22 cellular contexts compared by ENCODE assay signal in the genomic region with DNA sequence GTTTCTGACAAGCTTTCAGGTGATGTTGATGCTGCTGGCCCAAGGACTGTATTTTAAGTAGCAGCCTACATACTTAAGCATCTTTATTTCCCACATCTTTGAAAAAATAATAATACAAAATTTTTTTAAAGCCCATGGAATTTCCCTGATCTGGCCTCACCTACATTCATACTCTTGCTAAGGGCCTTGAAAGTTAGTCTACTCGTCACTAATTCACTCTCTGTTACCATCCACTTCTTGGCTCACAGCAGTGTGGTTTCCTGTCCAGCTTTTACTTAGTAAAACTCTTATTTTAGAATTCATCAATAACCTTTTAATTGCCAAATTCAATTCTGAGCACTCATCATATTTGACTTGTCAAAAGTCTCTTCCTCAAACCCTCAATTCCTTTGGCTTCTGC. TPM values are rescaled to one million over a fixed set of nuclear protein-coding genes. Genes with fewer than 3 reads are reported as not detected.
A peak's percentile ranks its signal among the peaks of the same experiment; 100 is the strongest.
DNase-seq lines count a peak whose midpoint lies in the region; ATAC-seq and TF ChIP-seq lines count a peak whose summit lies in the region.
"Had no signal": no experiment of that assay in that cellular context is flagged by ENCODE, and none has a peak within 500 bp of the region (broad histone marks: within the 10 kb centered on the region; RNA-seq: fewer than 3 reads in every experiment).

No MANE protein-coding gene starts in this region.

- in situ Hi-C loops in gastrocnemius medialis (cut with MboI; ENCODE audit: low sequenced_read_pairs in 4 of 4): loop anchor here in 3 of 4 donors (10.0 kb wide), 2 partner anchors 106 to 146 kb away; no protein-coding TSS in a partner anchor

- H3K4me3 Mint-ChIP-seq in activated CD8-positive, alpha-beta memory T cell treated with anti-CD3 and anti-CD28 coated beads, Interleukin-2, amount 10 ng/mL, durations not matched to agents 7 days and 5 days: no peak overlapping the region
- no peak overlapping the region for H3K4me3 Mint-ChIP-seq in T-helper 17 cell

- peaks cover 0 to 91% of the 10 kb centered on the region in 2 donors for H3K36me3 ChIP-seq in gastrocnemius medialis

- H3K36me3 Mint-ChIP-seq in activated CD8-positive, alpha-beta memory T cell treated with anti-CD3 and anti-CD28 coated beads, Interleukin-2, amount 10 ng/mL, durations not matched to agents 7 days and 5 days: peaks cover 52% of the 10 kb centered on the region
- H3K36me3 Mint-ChIP-seq in T-helper 17 cell (ENCODE audit: low read depth): peaks cover 14% of the 10 kb centered on the region

- TF ChIP-seq CTCF in choroid plexus epithelial cell (conservative IDR thresholded peaks at IDR 0.05; ENCODE audit: low read depth, low read length) (no peak), gastrocnemius medialis (IDR thresholded peaks at IDR 0.05 in 4 of 5, conservative IDR thresholded peaks at IDR 0.05 in 1 of 5) (no peak)

- H3K4me1 ChIP-seq in gastrocnemius medialis: peaks cover 9 to 22% of the 10 kb centered on the region in 2 donors

- peaks cover 18% of the 10 kb centered on the region for H3K4me1 Mint-ChIP-seq in activated CD8-positive, alpha-beta memory T cell treated with anti-CD3 and anti-CD28 coated beads, Interleukin-2, amount 10 ng/mL, durations not matched to agents 7 days and 5 days
- peaks cover 18% of the 10 kb centered on the region for H3K4me1 Mint-ChIP-seq in T-helper 17 cell

- intact Hi-C loops in gastrocnemius medialis (cut with DNase I; ENCODE audit: low total_unique reads): no loop called here

- H3K4me3 ChIP-seq in choroid plexus epithelial cell (ENCODE audit: low read depth, low read length) (no peak overlapping the region), gastrocnemius medialis (no peak overlapping the region)
- H3K4me3 ChIP-seq: lung, skin epidermis had no signal

- no peaks in the 10 kb centered on the region for H3K9me3 Mint-ChIP-seq in activated CD8-positive, alpha-beta memory T cell treated with anti-CD3 and anti-CD28 coated beads, Interleukin-2, amount 10 ng/mL, durations not matched to agents 7 days and 5 days (ENCODE audit: low read depth)

- DNase-seq in activated CD8-positive, alpha-beta memory T cell treated with anti-CD3 and anti-CD28 coated beads, Interleukin-2, amount 10 ng/mL, durations not matched to agents 7 days and 5 days: no peak
- no peak for DNase-seq in activated CD8-positive, alpha-beta memory T cell treated with anti-CD3 and anti-CD28 coated beads, Interleukin-2, amount 50 U/mL, for 48 hours
- DNase-seq in T-helper 17 cell (no peak), choroid plexus epithelial cell (ENCODE audit: low read depth) (peak; percentile 21), gastrocnemius medialis (no peak), UCSD-AML1 (lab: John Stamatoyannopoulos, UW; ENCODE audit: unreplicated experiment) (no peak)
- DNase-seq: activated gamma-delta T cell treated with Interleukin-2 at 50 U/mL for 16 hours, brain microvascular endothelial cell, C1 segment of cervical spinal cord, dermis blood vessel endothelial cell, DMS53, islet precursor cell, NCI-H1417 treated with DMSO at 0.1 percent for 48 hours, NCI-H2171 treated with DMSO at 0.1 percent for 48 hours, posterior cingulate gyrus, Right ventricle myocardium superior, SW 1271 had no signal

- no peaks in the 10 kb centered on the region for H3K27me3 Mint-ChIP-seq in activated CD8-positive, alpha-beta memory T cell treated with anti-CD3 and anti-CD28 coated beads, Interleukin-2, amount 10 ng/mL, durations not matched to agents 7 days and 5 days
- H3K27me3 Mint-ChIP-seq in T-helper 17 cell: no peaks in the 10 kb centered on the region

- no peak for TF ChIP-seq POLR2A in gastrocnemius medialis (IDR thresholded peaks at IDR 0.05)

- peak overlapping the region; percentile 22 to 66 (median 56) for H3K27ac ChIP-seq in gastrocnemius medialis
- H3K27ac ChIP-seq: brain microvascular endothelial cell had no signal

- no peaks in the 10 kb centered on the region for H3K27me3 ChIP-seq in gastrocnemius medialis
- H3K27me3 ChIP-seq: brain microvascular endothelial cell had no signal

- CTCF ChIA-PET in activated CD8-positive, alpha-beta memory T cell treated with anti-CD3 and anti-CD28 coated beads, Interleukin-2, amount 10 ng/mL, durations not matched to agents 7 days and 5 days (lab: Charles Lee): interaction anchor here (0.7 to 1.9 kb wide), 6 partner anchors 10 to 462 kb away, joined by 3 to 8 read pairs (median 3); partner anchors contain the start of gene HDDC3

- H3K27ac Mint-ChIP-seq in activated CD8-positive, alpha-beta memory T cell treated with anti-CD3 and anti-CD28 coated beads, Interleukin-2, amount 10 ng/mL, durations not matched to agents 7 days and 5 days: peak overlapping the region; percentile 39
- peak overlapping the region; percentile 88 for H3K27ac Mint-ChIP-seq in T-helper 17 cell

- no peak for ATAC-seq in activated CD8-positive, alpha-beta memory T cell treated with anti-CD3 and anti-CD28 coated beads, Interleukin-2, amount 10 ng/mL, durations not matched to agents 7 days and 5 days
- ATAC-seq in T-helper 17 cell (peak; percentile 36), gastrocnemius medialis (no peak), GM21390 (IDR thresholded peaks at IDR 0.05; ENCODE audit: unreplicated experiment) (no peak), GM18907 (IDR thresholded peaks at IDR 0.05; ENCODE audit: unreplicated experiment) (no peak)
- ATAC-seq: HCT116 had no signal

- H3K9me3 ChIP-seq in T-helper 17 cell (ENCODE audit: control insufficient read depth, low read length, poor library complexity, severe bottlenecking): no peaks in the 10 kb centered on the region
- no peaks in the 10 kb centered on the region for H3K9me3 ChIP-seq in gastrocnemius medialis

RNA-seq across cellular contexts. Expression of gene CRTC3, which starts 59.3 kb away (rescaled TPM):
- total RNA-seq in activated CD8-positive, alpha-beta memory T cell treated with anti-CD3 and anti-CD28 coated beads, Interleukin-2, amount 10 ng/mL, durations not matched to agents 7 days and 5 days: 10 to 100 TPM; 62.3 to 79.1 TPM
- total RNA-seq in T-helper 17 cell (10 to 100 TPM; 76.0 to 84.4 TPM), gastrocnemius medialis (10 to 100 TPM; 20.7 to 41.4 (median 30.5) TPM)
